ENCODE assay signal across 27 cellular contexts in genomic region chr10:132814469-132814856, GRCh38. TPM values are rescaled to one million over a fixed set of nuclear protein-coding genes. Genes with fewer than 3 reads are reported as not detected.
"Had no signal": no experiment of that assay in that cellular context is flagged by ENCODE, and none has a peak within 500 bp of the region (broad histone marks: within the 10 kb centered on the region; RNA-seq: fewer than 3 reads in every experiment).

No MANE protein-coding gene starts in this region.

- H3K4me3 ChIP-seq: adrenal gland, breast epithelium, Peyer's patch had no signal

- H3K4me1 ChIP-seq: adrenal gland, breast epithelium, Peyer's patch had no signal

- H3K9me3 ChIP-seq: adrenal gland, breast epithelium, Peyer's patch had no signal

- H3K27ac ChIP-seq: adrenal gland, breast epithelium, Peyer's patch, WERI-Rb-1 had no signal

- DNase-seq: activated CD4-positive, alpha-beta memory T cell treated with anti-CD3 and anti-CD28 coated beads, Interleukin-2, amount 10 ng/mL, durations not matched to agents 7 days and 5 days; activated CD4-positive, alpha-beta T cell treated with anti-CD3 and anti-CD28 coated beads for 36 hours; activated CD4-positive, alpha-beta T cell treated with anti-CD3 and anti-CD28 coated beads, Interleukin-2, amount 50 U/mL, for 1 hour; activated naive CD4-positive, alpha-beta T cell treated with anti-CD3 and anti-CD28 coated beads, Interleukin-2, amount 50 U/mL, for 16 hours; activated T-cell treated with anti-CD3 and anti-CD28 coated beads for 4 hours; activated T-cell treated with anti-CD3 and anti-CD28 coated beads, Interleukin-2, amount 50 U/mL, for 48 hours; anterior cingulate cortex; central memory CD4-positive, alpha-beta T cell; KG1; NCI-H1048; NCI-H146; NCI-H187 treated with DMSO at 0.1 percent for 48 hours; NCI-H2081 treated with DMSO at 0.1 percent for 48 hours; NCI-H446; NCI-H524; SIG-M5; T-helper 17 cell; T-helper 9 cell; WERI-Rb-1 had no signal

- ATAC-seq: activated CD4-positive, alpha-beta T cell treated with anti-CD3 and anti-CD28 coated beads for 36 hours; activated T-helper 17 cell treated with anti-CD3 and anti-CD28 coated beads, Interleukin-2, amount 50 U/mL, for 72 hours; T-helper 17 cell had no signal

- H3K36me3 ChIP-seq: adrenal gland, breast epithelium, Peyer's patch, WERI-Rb-1 had no signal

- H3K27me3 ChIP-seq: Peyer's patch had no signal

RNA-seq across cellular contexts. Expression of gene NKX6-2, which starts 28.5 kb away (rescaled TPM):
- total RNA-seq: activated CD4-positive, alpha-beta memory T cell treated with anti-CD3 and anti-CD28 coated beads, Interleukin-2, amount 10 ng/mL, durations not matched to agents 7 days and 5 days; activated CD4-positive, alpha-beta T cell treated with anti-CD3 and anti-CD28 coated beads for 36 hours; activated CD8-positive, alpha-beta memory T cell treated with anti-CD3 and anti-CD28 coated beads for 36 hours; activated naive CD8-positive, alpha-beta T cell treated with anti-CD3 and anti-CD28 coated beads, Interleukin-2, amount 10 ng/mL, durations not matched to agents 7 days and 5 days; activated T-helper 17 cell treated with anti-CD3 and anti-CD28 coated beads, Interleukin-2, amount 50 U/mL, for 72 hours; adrenal gland; breast epithelium; LHCN-M2; M059J; Peyer's patch; T-helper 17 cell had no signal
